8 cellular contexts compared by ENCODE assay signal in genomic region chr1:160768295-160768657, GRCh38. TPM values are rescaled to one million over a fixed set of nuclear protein-coding genes. Genes with fewer than 3 reads are reported as not detected.
DNase-seq lines count a peak whose midpoint lies in the region; ATAC-seq and TF ChIP-seq lines count a peak whose summit lies in the region.

No MANE protein-coding gene starts in this region.

- H3K4me1 Mint-ChIP-seq in effector memory CD8-positive, alpha-beta T cell (ENCODE audit: low read depth in 2 of 2), result peaks cover 20 to 22% of the 10 kb centered on the region in 2 donors
- H3K4me1 Mint-ChIP-seq in mesothelial cell of epicardium, result no peaks in the 10 kb centered on the region

- TF ChIP-seq CTCF in mesothelial cell of epicardium (IDR thresholded peaks at IDR 0.05; ENCODE audit: unreplicated experiment), result no peak

- peak overlapping the region; percentile 84 to 91 for H3K4me3 Mint-ChIP-seq in effector memory CD8-positive, alpha-beta T cell
- no peak overlapping the region for H3K4me3 Mint-ChIP-seq in mesothelial cell of epicardium

- no peaks in the 10 kb centered on the region for H3K4me1 ChIP-seq in rectal smooth muscle tissue (ENCODE audit: control insufficient read depth, insufficient read depth, low read length)

- peak overlapping the region; percentile 89 for H3K27ac ChIP-seq in KOPT-K1 (ENCODE audit: low read depth, low read length, poor library complexity, severe bottlenecking)
- no peak overlapping the region for H3K27ac ChIP-seq in rectal smooth muscle tissue (ENCODE audit: low read depth, low read length)

- ATAC-seq in GM21528 (IDR thresholded peaks at IDR 0.05; ENCODE audit: low FRiP score, unreplicated experiment), result peak; percentile 91
- ATAC-seq in effector memory CD8-positive, alpha-beta T cell (replicated peaks), result peak; percentile 95

- no peaks in the 10 kb centered on the region for H3K27me3 ChIP-seq in rectal smooth muscle tissue (ENCODE audit: control insufficient read depth, insufficient read depth, low read length)

- H3K36me3 ChIP-seq in KOPT-K1 (ENCODE audit: insufficient read depth, low read length) (no peaks in the 10 kb centered on the region), rectal smooth muscle tissue (ENCODE audit: control insufficient read depth, insufficient read depth, low read length) (no peaks in the 10 kb centered on the region)

- H3K27ac Mint-ChIP-seq in effector memory CD8-positive, alpha-beta T cell, result peak overlapping the region; percentile 98
- H3K27ac Mint-ChIP-seq in mesothelial cell of epicardium, result no peak overlapping the region

- peak overlapping the region; percentile 6 for H3K4me3 ChIP-seq in rectal smooth muscle tissue (ENCODE audit: low read length)

- H3K9me3 ChIP-seq in KOPT-K1 (ENCODE audit: insufficient read depth, low read length, poor library complexity, severe bottlenecking), result no peaks in the 10 kb centered on the region

- H3K27me3 Mint-ChIP-seq in effector memory CD8-positive, alpha-beta T cell, result no peaks in the 10 kb centered on the region
- no peaks in the 10 kb centered on the region for H3K27me3 Mint-ChIP-seq in mesothelial cell of epicardium (ENCODE audit: low read depth)

- H3K9ac ChIP-seq in rectal smooth muscle tissue (ENCODE audit: low read length), result no peak overlapping the region

- no peaks in the 10 kb centered on the region for H3K9me3 Mint-ChIP-seq in effector memory CD8-positive, alpha-beta T cell
- peaks cover 16% of the 10 kb centered on the region for H3K9me3 Mint-ChIP-seq in mesothelial cell of epicardium

- peaks cover 16% of the 10 kb centered on the region for H3K36me3 Mint-ChIP-seq in effector memory CD8-positive, alpha-beta T cell (ENCODE audit: insufficient read depth)
- no peaks in the 10 kb centered on the region for H3K36me3 Mint-ChIP-seq in mesothelial cell of epicardium

- DNase-seq in ELF-1 (ENCODE audit: low read depth, low spot score), result peak; percentile 36
- peak; percentile 81 to 87 for DNase-seq in activated CD4-positive, alpha-beta T cell treated with anti-CD3 and anti-CD28 coated beads for 4 hours
- peak; percentile 85 to 89 (median 86) for DNase-seq in effector memory CD8-positive, alpha-beta T cell
- DNase-seq in NCI-H1930 (lab: John Stamatoyannopoulos, UW), result no peak
- DNase-seq in mesothelial cell of epicardium (ENCODE audit: low spot score in 2 of 2, unreplicated experiment in 2 of 2), result no peak

RNA-seq across cellular contexts. Expression of gene LY9, which starts 27.7 kb away (rescaled TPM):
- not detected in 3 replicates for total RNA-seq in mesothelial cell of epicardium

RNA-seq across cellular contexts. Expression of gene SLAMF7, which starts 29.2 kb away (rescaled TPM):
- not detected in 3 replicates for total RNA-seq in mesothelial cell of epicardium

RNA-seq across cellular contexts. Expression of gene CD48, which starts 56.7 kb away (rescaled TPM):
- 0.31 to 0.57 TPM (median 0.56 TPM) in 3 replicates for total RNA-seq in mesothelial cell of epicardium

Comparison
In these comparisons a context has a peak if more than half of its experiments do, and no peak if none do; other contexts are left out.
1. DNase-seq: peak in ELF-1 (single experiment), activated CD4-positive, alpha-beta T cell treated with anti-CD3 and anti-CD28 coated beads for 4 hours (2 of 2) and effector memory CD8-positive, alpha-beta T cell (3 of 3); none in NCI-H1930 (0 of 2) and mesothelial cell of epicardium (0 of 2).